Comparison of ENCODE assay signal across 28 cellular contexts in the genomic region with DNA sequence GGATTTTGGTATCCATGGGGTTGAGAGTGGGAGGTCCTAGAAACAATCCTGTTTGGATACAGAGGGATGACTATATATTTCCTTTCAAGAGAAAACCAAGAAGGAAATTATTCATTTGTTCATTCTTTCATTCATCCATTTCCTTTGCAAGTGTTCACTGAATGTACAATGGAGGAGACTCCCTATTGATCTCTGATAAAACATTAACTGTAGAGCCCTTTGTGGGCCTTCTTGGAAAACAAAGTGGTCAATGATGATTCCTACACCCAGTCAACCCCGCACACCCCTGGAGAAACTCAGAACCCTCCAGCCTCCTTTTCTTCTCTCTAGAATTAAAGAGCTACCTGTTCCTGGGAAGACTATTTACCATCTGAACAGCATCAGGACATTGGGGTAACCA.
"Had no signal": no experiment of that assay in that cellular context is flagged by ENCODE, and none has a peak within 500 bp of the region (broad histone marks: within the 10 kb centered on the region; RNA-seq: fewer than 3 reads in every experiment).

No MANE protein-coding gene starts in this region.

- H3K27ac ChIP-seq: colonic mucosa, coronary artery, dorsolateral prefrontal cortex, epithelial cell of prostate, esophagus muscularis mucosa, esophagus squamous epithelium, foreskin keratinocyte, gastrocnemius medialis, gastroesophageal sphincter, heart left ventricle, heart right ventricle had no signal

- H3K27me3 ChIP-seq: colonic mucosa, dorsolateral prefrontal cortex, esophagus muscularis mucosa, esophagus squamous epithelium, gastrocnemius medialis, gastroesophageal sphincter, heart left ventricle, heart right ventricle had no signal

- H3K4me1 ChIP-seq: colonic mucosa had no signal

- DNase-seq: colonic mucosa; cortex of kidney; dermis blood vessel endothelial cell; dorsolateral prefrontal cortex; effector CD4-positive, alpha-beta T cell; effector CD8-positive, alpha-beta T cell; effector memory CD4-positive, alpha-beta T cell; effector memory CD8-positive, alpha-beta T cell; endodermal cell; erythroblast; esophagus squamous epithelium; foreskin fibroblast; foreskin keratinocyte; foreskin melanocyte; gastrocnemius medialis; glutamatergic neuron; head of caudate nucleus; heart left ventricle; heart right ventricle had no signal

- FAIRE-seq: colon, endometrium, endothelial cell of umbilical vein, frontal cortex had no signal

- H3K36me3 ChIP-seq: colonic mucosa, esophagus muscularis mucosa, esophagus squamous epithelium, gastrocnemius medialis, gastroesophageal sphincter, heart left ventricle, heart right ventricle had no signal

- H3K9me3 ChIP-seq: colonic mucosa had no signal

- ATAC-seq: effector memory CD8-positive, alpha-beta T cell; esophagus mucosa; foreskin keratinocyte; gastrocnemius medialis; gastroesophageal sphincter; heart left ventricle; heart right ventricle had no signal

- H3K4me3 ChIP-seq: colonic mucosa, coronary artery, dorsolateral prefrontal cortex, esophagus muscularis mucosa, esophagus squamous epithelium, gastrocnemius medialis, gastroesophageal sphincter, heart left ventricle, heart right ventricle had no signal
